Comparison of ENCODE assay signal across 1 cellular context in genomic region chr16:3122926-3123570, GRCh38.
TF ChIP-seq lines count a peak whose summit lies in the region.

No MANE protein-coding gene starts in this region.

TF ChIP-seq in HCT116, 20 proteins besides CTCF, POLR2A, EP300 and RAD21:
- no peak for TF ChIP-seq ZBTB33 (IDR thresholded peaks at IDR 0.05; ENCODE audit: extremely low read depth, insufficient replicate concordance, low read length)
